In the genomic region with DNA sequence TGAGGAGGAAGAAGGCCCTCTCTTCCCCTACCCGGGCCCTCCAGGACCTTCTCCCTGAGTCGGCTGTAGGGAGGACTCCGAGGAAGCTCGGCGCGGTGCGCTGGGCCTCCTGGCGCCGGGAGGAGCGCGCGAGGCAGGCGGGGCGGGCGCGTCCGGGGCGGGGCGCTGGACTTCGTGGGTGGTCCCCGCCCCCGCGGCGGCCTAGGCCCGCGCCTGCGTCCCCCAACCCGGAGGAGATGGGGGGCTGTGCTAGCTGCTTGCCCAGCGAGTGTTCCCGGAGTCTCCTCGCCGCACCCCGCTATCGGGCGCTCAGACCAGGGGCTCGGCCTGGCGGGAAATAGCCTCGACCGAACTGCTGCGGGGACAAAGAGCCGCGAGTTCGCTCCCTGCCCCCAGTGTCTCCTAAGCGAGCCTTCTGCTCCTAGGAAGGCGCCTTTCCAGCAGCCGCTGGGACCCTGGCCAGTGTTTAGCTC, we compare ENCODE assay signal across 8 cellular contexts. TPM values are rescaled to one million over a fixed set of nuclear protein-coding genes. Genes with fewer than 3 reads are reported as not detected.
DNase-seq lines count a peak whose midpoint lies in the region; ATAC-seq and TF ChIP-seq lines count a peak whose summit lies in the region.

No MANE protein-coding gene starts in this region.

- POLR2A ChIA-PET in naive thymus-derived CD8-positive, alpha-beta T cell (lab: Charles Lee): interaction anchor here (0.7 to 2.0 kb wide), 2 partner anchors 25 to 78 kb away, joined by 4 read pairs; a partner anchor contains a TSS

- peak in 1 of 2 donors; percentile 18 for TF ChIP-seq POLR2A in uterus (IDR thresholded peaks at IDR 0.05)

- peak overlapping the region; percentile 85 for H2AFZ ChIP-seq in GM23248

- H3K27ac ChIP-seq in GM23248 (no peak overlapping the region), uterus (peak overlapping the region in 1 of 2 donors; percentile 60)

- no peaks in the 10 kb centered on the region for H3K36me3 Mint-ChIP-seq in endothelial cell (ENCODE audit: low read depth, unreplicated experiment)
- H3K36me3 Mint-ChIP-seq in naive thymus-derived CD8-positive, alpha-beta T cell: peaks cover 0 to 13% (median 2%) of the 10 kb centered on the region in 3 donors

- H3K9ac ChIP-seq in GM23248: peak overlapping the region; percentile 33

- no peaks in the 10 kb centered on the region for H3F3A ChIP-seq in GM23248 (ENCODE audit: insufficient read depth)

- 5 to 7% methylated on average over 27 to 46 of the region's 46 CpGs for WGBS in GM23248 (ENCODE audit: low coverage in 1 of 2, low lambda C conversion rate in 2 of 2, missing lambda C conversion rate in 2 of 2), 2 experiments

- H3K4me3 ChIP-seq in AG09309 (ENCODE audit: control insufficient read depth, low read depth, low read length) (peak overlapping the region; percentile 21), GM23248 (peak overlapping the region; percentile 69), uterus (peak overlapping the region; percentile 21 to 47)

- H3K9me3 Mint-ChIP-seq in endothelial cell (ENCODE audit: unreplicated experiment): no peaks in the 10 kb centered on the region
- H3K9me3 Mint-ChIP-seq in naive thymus-derived CD8-positive, alpha-beta T cell: no peaks in the 10 kb centered on the region

- DNase-seq in AG09309 (ENCODE audit: low read depth) (no peak), GM23248 (peak; percentile 61), endothelial cell (ENCODE audit: low spot score) (peak; percentile 58), uterus (peak in 1 of 2 donors; percentile 46), DMS114 treated with DMSO at 0.1 percent for 48 hours (lab: John Stamatoyannopoulos, UW; ENCODE audit: unreplicated experiment) (no peak), SHP77 (lab: John Stamatoyannopoulos, UW) (no peak)
- peak; percentile 52 for DNase-seq in activated CD4-positive, alpha-beta T cell treated with anti-CD3 and anti-CD28 coated beads for 48 hours
- peak; percentile 17 to 69 (median 48) for DNase-seq in naive thymus-derived CD8-positive, alpha-beta T cell

- no peak overlapping the region for H3K27ac Mint-ChIP-seq in endothelial cell (ENCODE audit: unreplicated experiment)
- H3K27ac Mint-ChIP-seq in naive thymus-derived CD8-positive, alpha-beta T cell: peak overlapping the region; percentile 53 to 90 (median 86)

- H3K4me1 Mint-ChIP-seq in endothelial cell (ENCODE audit: unreplicated experiment): peaks cover 16% of the 10 kb centered on the region
- H3K4me1 Mint-ChIP-seq in naive thymus-derived CD8-positive, alpha-beta T cell: peaks cover 6 to 32% (median 22%) of the 10 kb centered on the region in 4 donors

- no peaks in the 10 kb centered on the region for H4K20me1 ChIP-seq in GM23248 (ENCODE audit: insufficient read depth)

- peak overlapping the region; percentile 67 for H3K4me3 Mint-ChIP-seq in endothelial cell (ENCODE audit: unreplicated experiment)
- peak overlapping the region; percentile 77 to 87 (median 86) for H3K4me3 Mint-ChIP-seq in naive thymus-derived CD8-positive, alpha-beta T cell

- peaks cover 11% of the 10 kb centered on the region for H3K27me3 Mint-ChIP-seq in endothelial cell (ENCODE audit: unreplicated experiment)
- H3K27me3 Mint-ChIP-seq in naive thymus-derived CD8-positive, alpha-beta T cell: no peaks in the 10 kb centered on the region

- no peaks in the 10 kb centered on the region for H3K79me2 ChIP-seq in GM23248 (ENCODE audit: insufficient read depth)

- no peaks in the 10 kb centered on the region for H3K4me1 ChIP-seq in GM23248 (ENCODE audit: insufficient read depth)
- H3K4me1 ChIP-seq in uterus: peaks cover 0 to 4% of the 10 kb centered on the region in 2 donors

- H3K9me2 ChIP-seq in GM23248 (ENCODE audit: insufficient read depth): no peaks in the 10 kb centered on the region

- H3K27me3 ChIP-seq in GM23248 (replicated peaks; ENCODE audit: insufficient read depth): 0 out of 2 replicates have a peak, but pooled peaks cover 6% of the 10 kb centered on the region
- no peaks in the 10 kb centered on the region for H3K27me3 ChIP-seq in uterus

- ATAC-seq in naive thymus-derived CD8-positive, alpha-beta T cell: peak; percentile 89 to 97

- in situ Hi-C loops in GM23248 (cut with MboI): no loop called here

- no peaks in the 10 kb centered on the region for H3K36me3 ChIP-seq in GM23248 (ENCODE audit: low read depth)
- no peaks in the 10 kb centered on the region for H3K36me3 ChIP-seq in uterus

- no peaks in the 10 kb centered on the region for H3K9me3 ChIP-seq in GM23248 (ENCODE audit: low read depth)
- H3K9me3 ChIP-seq in uterus: no peaks in the 10 kb centered on the region

- peak overlapping the region; percentile 56 for H3K4me2 ChIP-seq in GM23248 (ENCODE audit: unreplicated experiment)

- intact Hi-C loops in uterus (cut with DNase I; ENCODE audit: low total_unique reads): no loop called here

- no peak for TF ChIP-seq CTCF in AG09309 (IDR thresholded peaks at IDR 0.05; ENCODE audit: control insufficient read depth, insufficient read depth, low read depth, low read length, missing control alignments)
- TF ChIP-seq CTCF in endothelial cell (IDR thresholded peaks at IDR 0.05; ENCODE audit: unreplicated experiment): no peak
- TF ChIP-seq CTCF in uterus (IDR thresholded peaks at IDR 0.05): no peak

RNA-seq across cellular contexts. Expression of a gene that starts 19.2 kb away (rescaled TPM):
- total RNA-seq in GM23248 (2014; rRNA removed; shearing (Covaris generic)): 14.7 and 16.3 TPM in 2 replicates
- polyA plus RNA-seq in GM23248 (2016; fragmentation: Nextera tagmentation; extraction: Ambion mirVana): 2.3 and 2.5 TPM in 2 replicates
- total RNA-seq in endothelial cell (ENCODE audit: unreplicated experiment) (17.4 TPM), uterus (10 to 100 TPM in 3 of 4 donors, 1 to 10 TPM in 1; 7.4 to 94.6 (median 27.7) TPM)
- total RNA-seq in naive thymus-derived CD8-positive, alpha-beta T cell: under 1 TPM in 1 of 2 experiments, not detected in 1; 0.13 TPM
- polyA plus RNA-seq in naive thymus-derived CD8-positive, alpha-beta T cell: not detected

RNA-seq across cellular contexts. Expression of a gene that starts 24.7 kb away (rescaled TPM):
- total RNA-seq in GM23248 (2014; rRNA removed; shearing (Covaris generic)): 0.76 TPM in 2 replicates
- not detected in 2 replicates for polyA plus RNA-seq in GM23248 (2016; fragmentation: Nextera tagmentation; extraction: Ambion mirVana)
- 1.8 TPM for total RNA-seq in endothelial cell (ENCODE audit: unreplicated experiment)
- total RNA-seq in naive thymus-derived CD8-positive, alpha-beta T cell: 10 to 100 TPM; 12.4 to 13.3 TPM
- polyA plus RNA-seq in naive thymus-derived CD8-positive, alpha-beta T cell: 10 to 100 TPM in 1 of 3 donors, 1 to 10 TPM in 2; 6.0 to 24.3 (median 6.8) TPM
- 1 to 10 TPM in 2 of 4 donors, not detected in 2; 3.9 to 7.0 TPM for total RNA-seq in uterus

RNA-seq across cellular contexts. Expression of a gene that starts 55.6 kb away (rescaled TPM):
- total RNA-seq in GM23248 (2014; rRNA removed; shearing (Covaris generic)): 8.9 and 9.5 TPM in 2 replicates
- 1.9 and 2.3 TPM in 2 replicates for polyA plus RNA-seq in GM23248 (2016; fragmentation: Nextera tagmentation; extraction: Ambion mirVana)
- 19.9 TPM for total RNA-seq in endothelial cell (ENCODE audit: unreplicated experiment)
- 10 to 100 TPM; 17.6 to 19.3 TPM for total RNA-seq in naive thymus-derived CD8-positive, alpha-beta T cell
- 10 to 100 TPM in 1 of 3 donors, 1 to 10 TPM in 2; 5.9 to 10.6 (median 7.2) TPM for polyA plus RNA-seq in naive thymus-derived CD8-positive, alpha-beta T cell
- 10 to 100 TPM in 3 of 4 donors, 1 to 10 TPM in 1; 5.6 to 29.2 (median 23.7) TPM for total RNA-seq in uterus

Comparison
In these comparisons a context has a peak if more than half of its experiments do, and no peak if none do; other contexts are left out.
1. DNase-seq: peak in GM23248 (single experiment), activated CD4-positive, alpha-beta T cell treated with anti-CD3 and anti-CD28 coated beads for 48 hours (single experiment), endothelial cell (single experiment) and naive thymus-derived CD8-positive, alpha-beta T cell (10 of 10); none in AG09309 (single experiment), DMS114 treated with DMSO at 0.1 percent for 48 hours (single experiment) and SHP77 (0 of 2).
2. RNA of a gene that starts 19.2 kb away (total RNA-seq): 7.4 to 94.6 TPM in uterus, 17.4 TPM in endothelial cell (single experiment) and 14.7 to 16.3 TPM in GM23248; 0.13 TPM in naive thymus-derived CD8-positive, alpha-beta T cell; every median in the first group is over 4 times any median in the second.
3. Peak in every context shown above with its lines, with median percentiles within 50 percentile points of each other: H3K4me3 ChIP-seq.